In genomic region chr7:7686806-7687205, GRCh38 we compare ENCODE assay signal across 1 cellular context.
TF ChIP-seq lines count a peak whose summit lies in the region.

No MANE protein-coding gene starts in this region.

TF ChIP-seq in HepG2, 621 proteins besides CTCF, POLR2A, EP300 and RAD21:
- no peak for TF ChIP-seq SIX1 (CRISPR knock-in tag; IDR thresholded peaks at IDR 0.05; ENCODE audit: borderline replicate concordance)
- TF ChIP-seq CC2D1A (CRISPR knock-in tag; IDR thresholded peaks at IDR 0.05) = no peak
- no peak for TF ChIP-seq HOXD1 (CRISPR knock-in tag; IDR thresholded peaks at IDR 0.05)
- TF ChIP-seq YY1 (IDR thresholded peaks at IDR 0.05; ENCODE audit: insufficient read depth, insufficient replicate concordance, low read depth, low read length) = no peak
- no peak for TF ChIP-seq ZNF782 (CRISPR knock-in tag; IDR thresholded peaks at IDR 0.05; ENCODE audit: borderline replicate concordance)
- TF ChIP-seq SSRP1 (CRISPR knock-in tag; IDR thresholded peaks at IDR 0.05) = no peak
- TF ChIP-seq, protein P1, sequence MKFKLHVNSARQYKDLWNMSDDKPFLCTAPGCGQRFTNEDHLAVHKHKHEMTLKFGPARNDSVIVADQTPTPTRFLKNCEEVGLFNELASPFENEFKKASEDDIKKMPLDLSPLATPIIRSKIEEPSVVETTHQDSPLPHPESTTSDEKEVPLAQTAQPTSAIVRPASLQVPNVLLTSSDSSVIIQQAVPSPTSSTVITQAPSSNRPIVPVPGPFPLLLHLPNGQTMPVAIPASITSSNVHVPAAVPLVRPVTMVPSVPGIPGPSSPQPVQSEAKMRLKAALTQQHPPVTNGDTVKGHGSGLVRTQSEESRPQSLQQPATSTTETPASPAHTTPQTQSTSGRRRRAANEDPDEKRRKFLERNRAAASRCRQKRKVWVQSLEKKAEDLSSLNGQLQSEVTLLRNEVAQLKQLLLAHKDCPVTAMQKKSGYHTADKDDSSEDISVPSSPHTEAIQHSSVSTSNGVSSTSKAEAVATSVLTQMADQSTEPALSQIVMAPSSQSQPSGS (CRISPR knock-in tag; IDR thresholded peaks at IDR 0.05) = no peak
- TF ChIP-seq, protein P2, sequence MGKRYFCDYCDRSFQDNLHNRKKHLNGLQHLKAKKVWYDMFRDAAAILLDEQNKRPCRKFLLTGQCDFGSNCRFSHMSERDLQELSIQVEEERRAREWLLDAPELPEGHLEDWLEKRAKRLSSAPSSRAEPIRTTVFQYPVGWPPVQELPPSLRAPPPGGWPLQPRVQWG (CRISPR knock-in tag; IDR thresholded peaks at IDR 0.05; ENCODE audit: borderline replicate concordance, low read depth) = no peak
- TF ChIP-seq, protein P3, sequence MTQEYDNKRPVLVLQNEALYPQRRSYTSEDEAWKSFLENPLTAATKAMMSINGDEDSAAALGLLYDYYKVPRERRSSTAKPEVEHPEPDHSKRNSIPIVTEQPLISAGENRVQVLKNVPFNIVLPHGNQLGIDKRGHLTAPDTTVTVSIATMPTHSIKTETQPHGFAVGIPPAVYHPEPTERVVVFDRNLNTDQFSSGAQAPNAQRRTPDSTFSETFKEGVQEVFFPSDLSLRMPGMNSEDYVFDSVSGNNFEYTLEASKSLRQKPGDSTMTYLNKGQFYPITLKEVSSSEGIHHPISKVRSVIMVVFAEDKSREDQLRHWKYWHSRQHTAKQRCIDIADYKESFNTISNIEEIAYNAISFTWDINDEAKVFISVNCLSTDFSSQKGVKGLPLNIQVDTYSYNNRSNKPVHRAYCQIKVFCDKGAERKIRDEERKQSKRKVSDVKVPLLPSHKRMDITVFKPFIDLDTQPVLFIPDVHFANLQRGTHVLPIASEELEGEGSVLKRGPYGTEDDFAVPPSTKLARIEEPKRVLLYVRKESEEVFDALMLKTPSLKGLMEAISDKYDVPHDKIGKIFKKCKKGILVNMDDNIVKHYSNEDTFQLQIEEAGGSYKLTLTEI (CRISPR knock-in tag; conservative IDR thresholded peaks at IDR 0.05) = no peak
- no peak for TF ChIP-seq MAFG (CRISPR knock-in tag; IDR thresholded peaks at IDR 0.05)
